Comparison of ENCODE assay signal across 25 cellular contexts in genomic region chr12:98538031-98538430, GRCh38. TPM values are rescaled to one million over a fixed set of nuclear protein-coding genes. Genes with fewer than 3 reads are reported as not detected.
DNase-seq lines count a peak whose midpoint lies in the region; ATAC-seq, FAIRE-seq and TF ChIP-seq lines count a peak whose summit lies in the region.
"Had no signal": no experiment of that assay in that cellular context is flagged by ENCODE, and none has a peak within 500 bp of the region (broad histone marks: within the 10 kb centered on the region; RNA-seq: fewer than 3 reads in every experiment).

No MANE protein-coding gene starts in this region.

- CTCF ChIA-PET in CD8-positive, alpha-beta T cell (lab: Charles Lee) = interaction anchor here (1.5 kb wide), 1 partner anchor 29 kb away, joined by 4 read pairs; no protein-coding TSS in a partner anchor
- CTCF ChIA-PET in naive thymus-derived CD4-positive, alpha-beta T cell (lab: Charles Lee) = interaction anchor here (1.1 kb wide), 1 partner anchor 46 kb away, joined by 4 read pairs; no protein-coding TSS in a partner anchor

- peaks cover 79% of the 10 kb centered on the region for H3K36me3 Mint-ChIP-seq in CD8-positive, alpha-beta T cell
- no peaks in the 10 kb centered on the region for H3K36me3 Mint-ChIP-seq in glutamatergic neuron (ENCODE audit: unreplicated experiment)
- peaks cover 3 to 37% (median 23%) of the 10 kb centered on the region in 5 donors for H3K36me3 Mint-ChIP-seq in naive thymus-derived CD4-positive, alpha-beta T cell

- no peak for TF ChIP-seq POLR2A in H54 (IDR thresholded peaks at IDR 0.05; ENCODE audit: low read depth, low read length)

- H3K36me3 ChIP-seq in CD8-positive, alpha-beta T cell (ENCODE audit: insufficient read depth, low read length) = peaks cover 20% of the 10 kb centered on the region
- H3K36me3 ChIP-seq in naive thymus-derived CD4-positive, alpha-beta T cell (ENCODE audit: control insufficient read depth in 2 of 3, insufficient read depth in 3 of 3, low read length in 3 of 3) = peaks cover 12 to 78% (median 13%) of the 10 kb centered on the region in 3 experiments
- peaks cover 90% of the 10 kb centered on the region for H3K36me3 ChIP-seq in BE2C

- H3K4me1 ChIP-seq in CD8-positive, alpha-beta T cell (ENCODE audit: insufficient read depth, low read length) = no peaks in the 10 kb centered on the region
- H3K4me1 ChIP-seq in naive thymus-derived CD4-positive, alpha-beta T cell (ENCODE audit: control insufficient read depth in 2 of 2, insufficient read depth in 2 of 2, low read length in 2 of 2) = no peaks in the 10 kb centered on the region
- no peaks in the 10 kb centered on the region; the same call in 1 of the 2 replicates for H3K4me1 ChIP-seq in BE2C
- H3K4me1 ChIP-seq: BLaER1 treated with 17β-estradiol and CSF1 and Interleukin-3, amounts not matched to agents 10 nM and 100 nM; HAP-1 had no signal

- no peak overlapping the region for H3K4me3 ChIP-seq in CD8-positive, alpha-beta T cell (ENCODE audit: low read depth, low read length)
- H3K4me3 ChIP-seq in naive thymus-derived CD4-positive, alpha-beta T cell (ENCODE audit: low read length) = no peak overlapping the region
- no peak overlapping the region for H3K4me3 ChIP-seq in BE2C (ENCODE audit: low read depth, low read length)
- H3K4me3 ChIP-seq: BLaER1 treated with 17β-estradiol and CSF1 and Interleukin-3, amounts not matched to agents 10 nM and 100 nM; HAP-1; PC-9; SK-N-MC had no signal

- no peak for ATAC-seq in CD8-positive, alpha-beta T cell
- no peak for ATAC-seq in naive thymus-derived CD4-positive, alpha-beta T cell

- DNase-seq in CD8-positive, alpha-beta T cell = no peak
- DNase-seq in H54 (ENCODE audit: insufficient read length, low spot score) (no peak), glutamatergic neuron (no peak), HuH-7 (ENCODE audit: low spot score) (no peak), BE2C (no peak), DMS79 (lab: John Stamatoyannopoulos, UW) (no peak)
- no peak for DNase-seq in naive thymus-derived CD4-positive, alpha-beta T cell
- DNase-seq: ACHN; CD4-positive, alpha-beta memory T cell; GDM1; KG1; NCI-H1105; NCI-H146; NCI-H2029; NCI-H2227 treated with DMSO at 0.1 percent for 48 hours; NCI-H510A treated with DMSO at 0.1 percent for 48 hours; NCI-H748 treated with DMSO at 0.1 percent for 48 hours; PC-9; SHP77 treated with DMSO at 0.1 percent for 48 hours; SW 1271 had no signal

- peak overlapping the region; percentile 74 for H3K27ac Mint-ChIP-seq in CD8-positive, alpha-beta T cell
- H3K27ac Mint-ChIP-seq in glutamatergic neuron (ENCODE audit: unreplicated experiment) = peak overlapping the region; percentile 28
- H3K27ac Mint-ChIP-seq in naive thymus-derived CD4-positive, alpha-beta T cell = peak overlapping the region in 5 of 9 donors; percentile 15 to 51 (median 26)

- intact Hi-C loops in CD8-positive, alpha-beta T cell (cut with DNase I, micrococcal nuclease) = no loop called here
- intact Hi-C loops in naive thymus-derived CD4-positive, alpha-beta T cell (cut with micrococcal nuclease) = no loop called here

- H3K9me3 Mint-ChIP-seq in CD8-positive, alpha-beta T cell = no peaks in the 10 kb centered on the region
- H3K9me3 Mint-ChIP-seq in glutamatergic neuron (ENCODE audit: unreplicated experiment) = no peaks in the 10 kb centered on the region
- peaks cover 0 to 2% (median 0%) of the 10 kb centered on the region in 11 donors for H3K9me3 Mint-ChIP-seq in naive thymus-derived CD4-positive, alpha-beta T cell

- no peak overlapping the region for H3K4me3 Mint-ChIP-seq in CD8-positive, alpha-beta T cell
- H3K4me3 Mint-ChIP-seq in glutamatergic neuron (ENCODE audit: unreplicated experiment) = no peak overlapping the region
- no peak overlapping the region for H3K4me3 Mint-ChIP-seq in naive thymus-derived CD4-positive, alpha-beta T cell
- H3K4me3 Mint-ChIP-seq: CD4-positive, alpha-beta memory T cell had no signal

- H3K4me1 Mint-ChIP-seq in CD8-positive, alpha-beta T cell (ENCODE audit: low read depth) = peaks cover 13% of the 10 kb centered on the region
- H3K4me1 Mint-ChIP-seq in glutamatergic neuron (ENCODE audit: low read depth, unreplicated experiment) = no peaks in the 10 kb centered on the region
- peaks cover 4 to 27% (median 17%) of the 10 kb centered on the region in 7 donors for H3K4me1 Mint-ChIP-seq in naive thymus-derived CD4-positive, alpha-beta T cell

- no peaks in the 10 kb centered on the region for H3K27me3 ChIP-seq in CD8-positive, alpha-beta T cell (ENCODE audit: insufficient read depth, low read length)
- no peaks in the 10 kb centered on the region for H3K27me3 ChIP-seq in naive thymus-derived CD4-positive, alpha-beta T cell (ENCODE audit: control insufficient read depth in 2 of 2, insufficient read depth in 2 of 2, low read length in 2 of 2)
- no peaks in the 10 kb centered on the region for H3K27me3 ChIP-seq in BE2C
- H3K27me3 ChIP-seq: BLaER1 treated with 17β-estradiol and CSF1 and Interleukin-3, amounts not matched to agents 10 nM and 100 nM had no signal

- no peak overlapping the region for H3K27ac ChIP-seq in CD8-positive, alpha-beta T cell (ENCODE audit: low read depth, low read length)
- no peak overlapping the region for H3K27ac ChIP-seq in naive thymus-derived CD4-positive, alpha-beta T cell (ENCODE audit: low read depth, low read length)
- H3K27ac ChIP-seq: BLaER1 treated with 17β-estradiol and CSF1 and Interleukin-3, amounts not matched to agents 10 nM and 100 nM; PC-9; RWPE1; SK-N-MC had no signal

- POLR2A ChIA-PET in CD8-positive, alpha-beta T cell (lab: Charles Lee) = interaction anchor here (1.2 kb wide), 1 partner anchor 22 kb away, joined by 3 read pairs; the partner anchor contains the start of gene TMPO
- POLR2A ChIA-PET in naive thymus-derived CD4-positive, alpha-beta T cell (lab: Charles Lee) = no interaction called here

- FAIRE-seq in H54 (lab: Jason Lieb, UNC) = peak; percentile 65
- FAIRE-seq: GM18507 had no signal

- H3K27me3 Mint-ChIP-seq in CD8-positive, alpha-beta T cell (ENCODE audit: low read depth) = no peaks in the 10 kb centered on the region
- no peaks in the 10 kb centered on the region for H3K27me3 Mint-ChIP-seq in glutamatergic neuron (ENCODE audit: unreplicated experiment)
- H3K27me3 Mint-ChIP-seq in naive thymus-derived CD4-positive, alpha-beta T cell = no peaks in the 10 kb centered on the region
- H3K27me3 Mint-ChIP-seq: CD4-positive, alpha-beta memory T cell had no signal

- TF ChIP-seq CTCF in CD8-positive, alpha-beta T cell (IDR thresholded peaks at IDR 0.05) = no peak
- no peak for TF ChIP-seq CTCF in glutamatergic neuron (IDR thresholded peaks at IDR 0.05; ENCODE audit: partially characterized antibody, unreplicated experiment)
- no peak for TF ChIP-seq CTCF in BE2C (IDR thresholded peaks at IDR 0.05; ENCODE audit: low read depth, low read length)

- H3K9me3 ChIP-seq in CD8-positive, alpha-beta T cell (ENCODE audit: low read length) = no peaks in the 10 kb centered on the region
- H3K9me3 ChIP-seq in naive thymus-derived CD4-positive, alpha-beta T cell (ENCODE audit: control insufficient read depth in 2 of 3, low read length in 3 of 3) = no peaks in the 10 kb centered on the region
- no peaks in the 10 kb centered on the region for H3K9me3 ChIP-seq in BE2C
- H3K9me3 ChIP-seq: BLaER1 treated with 17β-estradiol and CSF1 and Interleukin-3, amounts not matched to agents 10 nM and 100 nM; HAP-1 had no signal

RNA-seq across cellular contexts. Expression of gene TMPO, which starts 22.6 kb away (rescaled TPM):
- 10 to 100 TPM; 78.2 to 82.3 TPM for total RNA-seq in CD8-positive, alpha-beta T cell
- total RNA-seq in glutamatergic neuron (ENCODE audit: unreplicated experiment) = 80.2 TPM
- total RNA-seq in naive thymus-derived CD4-positive, alpha-beta T cell = 100 to 1,000 TPM in 3 of 5 experiments, 10 to 100 TPM in 2; 88.1 to 267 (median 161) TPM
- 10 to 100 TPM; 62.8 to 70.4 TPM for polyA plus RNA-seq in naive thymus-derived CD4-positive, alpha-beta T cell
- 42.7 TPM for polyA plus RNA-seq in BE2C (2012; ENCODE audit: insufficient read depth, insufficient read length, low read depth)

RNA-seq across cellular contexts. Expression of gene SLC25A3, which starts 55.5 kb away (rescaled TPM):
- 100 to 1,000 TPM; 686 TPM for total RNA-seq in CD8-positive, alpha-beta T cell
- 481 TPM for total RNA-seq in glutamatergic neuron (ENCODE audit: unreplicated experiment)
- 100 to 1,000 TPM; 234 to 448 (median 353) TPM for total RNA-seq in naive thymus-derived CD4-positive, alpha-beta T cell
- 100 to 1,000 TPM; 267 to 314 TPM for polyA plus RNA-seq in naive thymus-derived CD4-positive, alpha-beta T cell
- polyA plus RNA-seq in BE2C (2012; ENCODE audit: insufficient read depth, insufficient read length, low read depth) = 852 TPM
